Comparison of ENCODE assay signal across 1 cellular context in genomic region chr2:99345446-99345845, GRCh38. TPM values are rescaled to one million over a fixed set of nuclear protein-coding genes. Genes with fewer than 3 reads are reported as not detected.
"Had no signal": no experiment of that assay in that cellular context is flagged by ENCODE, and none has a peak within 500 bp of the region (broad histone marks: within the 10 kb centered on the region; RNA-seq: fewer than 3 reads in every experiment).

No MANE protein-coding gene starts in this region.

RNA-seq across cellular contexts. Expression of gene LYG1, which starts 44.4 kb away (rescaled TPM):
- total RNA-seq: Right ventricle myocardium superior had no signal
